8 cellular contexts compared by ENCODE assay signal in the genomic region with DNA sequence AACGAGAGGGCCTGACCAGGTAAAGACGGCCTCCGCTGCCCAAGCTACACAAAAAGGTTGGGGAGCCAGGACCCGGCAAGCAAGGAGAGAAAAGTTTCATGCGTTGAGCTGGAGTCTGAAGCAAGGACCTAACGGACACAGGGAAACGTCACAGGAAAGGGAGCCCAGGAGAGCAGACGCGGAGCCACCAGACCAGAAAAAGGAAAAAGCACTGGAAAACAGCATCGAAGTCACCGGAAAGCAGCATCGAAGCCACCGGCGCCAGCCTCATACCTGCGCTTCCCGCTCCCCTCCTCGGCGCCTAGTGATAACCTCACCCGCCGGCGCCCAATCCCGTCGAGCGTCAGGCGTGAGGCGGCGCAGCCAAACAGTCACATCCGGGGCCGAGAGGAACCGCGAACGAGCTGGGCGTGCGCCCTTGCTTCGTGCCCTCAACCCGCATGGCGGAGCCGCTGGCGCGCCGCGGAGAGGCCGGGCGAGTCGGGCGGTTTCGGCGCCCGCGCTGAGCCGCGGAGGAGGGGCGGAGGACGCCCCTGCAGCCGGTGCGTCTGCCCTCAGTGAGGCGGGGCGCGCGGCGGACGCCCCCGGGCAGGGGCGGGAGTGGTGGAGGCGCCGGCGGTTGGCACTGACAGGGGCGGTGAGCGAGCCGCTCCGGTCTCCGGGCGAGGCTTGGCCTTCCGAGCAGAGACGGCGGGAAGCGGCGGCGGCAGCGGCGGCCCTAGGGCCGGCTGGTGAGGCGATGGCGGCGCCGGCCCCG. TPM values are rescaled to one million over a fixed set of nuclear protein-coding genes. Genes with fewer than 3 reads are reported as not detected.
DNase-seq lines count a peak whose midpoint lies in the region; ATAC-seq, FAIRE-seq and TF ChIP-seq lines count a peak whose summit lies in the region.

A gene with protein sequence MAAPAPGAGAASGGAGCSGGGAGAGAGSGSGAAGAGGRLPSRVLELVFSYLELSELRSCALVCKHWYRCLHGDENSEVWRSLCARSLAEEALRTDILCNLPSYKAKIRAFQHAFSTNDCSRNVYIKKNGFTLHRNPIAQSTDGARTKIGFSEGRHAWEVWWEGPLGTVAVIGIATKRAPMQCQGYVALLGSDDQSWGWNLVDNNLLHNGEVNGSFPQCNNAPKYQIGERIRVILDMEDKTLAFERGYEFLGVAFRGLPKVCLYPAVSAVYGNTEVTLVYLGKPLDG (plus strand): TSS at position 415 of the 757 bp plus-strand sequence. CDS start 325 bp downstream, at position 740.
A gene (minus strand): TSS at position 309 of the 757 bp plus-strand sequence. CDS start 7,079 bp downstream, outside the sequence.

- peak; percentile 65 for FAIRE-seq in urothelium cell line (lab: Jason Lieb, UNC)

- TF ChIP-seq POLR2A in GM18505 (IDR thresholded peaks at IDR 0.05; ENCODE audit: borderline replicate concordance, extremely low read depth, insufficient read depth, insufficient read length) (peak; percentile 89), prostate gland (IDR thresholded peaks at IDR 0.05) (peak; percentile 70)

- H3K27ac ChIP-seq in angular gyrus (ENCODE audit: low read depth, low read length) (peak within 1 kb of the TSS; percentile 58), prostate gland (peak within 1 kb of the TSS; percentile 72 to 74)

- peak within 1 kb of the TSS; percentile 66 to 69 for H3K4me3 ChIP-seq in prostate gland

- peak in 2 of 4 experiments; percentile 38 to 40 for TF ChIP-seq CTCF in prostate gland (IDR thresholded peaks at IDR 0.05)

- DNase-seq in NCI-H187 treated with DMSO at 0.1 percent for 48 hours (lab: John Stamatoyannopoulos, UW) (peak; percentile 55), T-helper 2 cell (peak; percentile 90 to 98 (median 95)), left ventricle myocardium superior (peak; percentile 97), prostate gland (ENCODE audit: low spot score) (peak; percentile 93), urothelium cell line (ENCODE audit: low spot score) (peak; percentile 95)

- peak; percentile 90 for ATAC-seq in GM18505 (IDR thresholded peaks at IDR 0.05; ENCODE audit: unreplicated experiment)
- ATAC-seq in HG02970 (IDR thresholded peaks at IDR 0.05; ENCODE audit: low FRiP score, unreplicated experiment), result peak; percentile 92
- peak; percentile 99 for ATAC-seq in left ventricle myocardium superior

- under 1% methylated on average over 29 of the region's 87 CpGs for WGBS in prostate gland

- no peaks in the 10 kb centered on the region for H3K9me3 ChIP-seq in prostate gland

- no peaks in the 10 kb centered on the region for H3K36me3 ChIP-seq in prostate gland

- intact Hi-C loops in left ventricle myocardium superior (cut with micrococcal nuclease), result no loop called here
- intact Hi-C loops in prostate gland (cut with DNase I), result no loop called here

- H3K27me3 ChIP-seq in prostate gland (replicated peaks; ENCODE audit: insufficient read depth), result no peaks in the 10 kb centered on the region

- H3K4me1 ChIP-seq in prostate gland (replicated peaks), result peaks cover 5% of the 10 kb centered on the region

RNA-seq across cellular contexts. Expression of the first gene that starts in this region (rescaled TPM):
- 9.1 TPM for total RNA-seq in left ventricle myocardium superior
- 1 to 10 TPM; 5.7 to 6.1 TPM for total RNA-seq in prostate gland

RNA-seq across cellular contexts. Expression of the second gene that starts in this region (rescaled TPM):
- total RNA-seq in left ventricle myocardium superior (7.6 TPM), prostate gland (10 to 100 TPM in 1 of 2 donors, 1 to 10 TPM in 1; 8.4 to 17.3 TPM)

Comparison
In these comparisons a context has a peak if more than half of its experiments do, and no peak if none do; other contexts are left out.
1. Peak in every context shown above with its lines: DNase-seq, ATAC-seq, H3K4me3 ChIP-seq and H3K27ac ChIP-seq.